ENCODE assay signal across 10 cellular contexts in the genomic region with DNA sequence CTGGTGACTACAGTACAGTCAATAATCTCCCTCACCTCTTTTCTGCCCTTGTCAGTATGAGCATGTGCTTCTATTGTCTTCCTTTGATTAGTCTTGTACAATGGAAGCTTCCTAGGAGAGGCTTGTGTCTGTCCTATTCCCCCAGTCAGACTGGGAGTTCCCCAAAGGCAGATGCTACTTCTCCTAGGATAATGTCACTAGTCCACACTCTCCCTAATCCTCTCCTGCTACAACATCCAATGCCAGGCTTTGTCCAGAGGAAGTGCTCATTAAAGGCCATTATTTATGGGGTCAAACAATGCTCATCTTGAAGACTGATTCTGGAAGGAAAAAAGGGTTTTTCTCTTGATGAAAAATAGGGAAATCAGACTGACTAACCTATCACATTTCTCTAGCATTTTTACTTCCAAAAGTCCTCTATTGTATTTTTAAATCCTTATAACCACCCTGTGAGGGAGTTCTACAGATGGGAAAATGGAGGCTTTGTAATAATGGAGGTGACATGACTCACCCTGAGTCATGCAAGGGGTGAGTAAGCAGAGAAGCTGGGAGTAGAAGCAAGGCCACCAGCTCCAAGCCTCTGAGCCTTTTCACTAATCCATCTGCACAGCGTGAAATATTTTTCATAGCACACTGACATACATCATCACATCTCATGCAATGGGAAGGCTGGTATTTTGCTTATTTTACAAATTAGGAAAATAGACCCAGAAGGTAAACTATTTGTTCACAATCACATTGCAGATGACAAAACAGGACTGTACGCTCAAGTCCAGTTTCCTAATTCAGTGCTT.
DNase-seq lines count a peak whose midpoint lies in the region; TF ChIP-seq lines count a peak whose summit lies in the region.
"Had no signal": no experiment of that assay in that cellular context is flagged by ENCODE, and none has a peak within 500 bp of the region (broad histone marks: within the 10 kb centered on the region; RNA-seq: fewer than 3 reads in every experiment).

No MANE protein-coding gene starts in this region.

- H3K27ac ChIP-seq in HUES48 (ENCODE audit: low read depth, low read length), result peak overlapping the region; percentile 39
- H3K27ac ChIP-seq: lower lobe of right lung had no signal

- H3K4me1 ChIP-seq in HUES48 (ENCODE audit: control insufficient read depth, insufficient read depth, low read length), result no peaks in the 10 kb centered on the region
- H3K4me1 ChIP-seq: lower lobe of right lung had no signal

- no peak overlapping the region for H3K9ac ChIP-seq in HUES48 (ENCODE audit: low read depth, low read length)

- H3K9me3 ChIP-seq in HUES48 (ENCODE audit: control insufficient read depth, insufficient read depth, low read length), result no peaks in the 10 kb centered on the region
- H3K9me3 ChIP-seq: lower lobe of right lung had no signal

- DNase-seq in Daoy (ENCODE audit: low read depth) (peak; percentile 92), astrocyte of the cerebellum (ENCODE audit: low read depth) (peak; percentile 90), myocyte (ENCODE audit: low read depth) (peak; percentile 93), NCI-H526 (lab: John Stamatoyannopoulos, UW) (no peak), NCI-H2107 treated with DMSO at 0.1 percent for 48 hours (lab: John Stamatoyannopoulos, UW; ENCODE audit: unreplicated experiment) (no peak), COR-L47 (lab: John Stamatoyannopoulos, UW) (no peak), iPS-NIHi7 (ENCODE audit: extremely low spot score) (no peak)
- DNase-seq: lower lobe of right lung had no signal

- H3K36me3 ChIP-seq in HUES48 (ENCODE audit: control insufficient read depth, insufficient read depth, low read length), result no peaks in the 10 kb centered on the region
- H3K36me3 ChIP-seq: lower lobe of right lung had no signal

- in situ Hi-C loops in astrocyte of the cerebellum (cut with HindIII; ENCODE audit: low sequenced_read_pairs), result no loop called here

- H3K4me3 ChIP-seq in HUES48 (ENCODE audit: low read depth, low read length) (no peak overlapping the region), astrocyte of the cerebellum (ENCODE audit: low read depth, low read length) (no peak overlapping the region)
- H3K4me3 ChIP-seq: GM23338, lower lobe of right lung had no signal

- TF ChIP-seq CTCF in astrocyte of the cerebellum (IDR thresholded peaks at IDR 0.05; ENCODE audit: low read depth, low read length, missing control alignments), result no peak

- H3K27me3 ChIP-seq in HUES48 (ENCODE audit: control insufficient read depth, insufficient read depth, low read length), result no peaks in the 10 kb centered on the region

Comparison
In these comparisons a context has a peak if more than half of its experiments do, and no peak if none do; other contexts are left out.
1. DNase-seq: peak in Daoy (single experiment), astrocyte of the cerebellum (single experiment) and myocyte (single experiment); none in NCI-H526 (0 of 2), NCI-H2107 treated with DMSO at 0.1 percent for 48 hours (single experiment), COR-L47 (single experiment) and iPS-NIHi7 (single experiment).